25 cellular contexts compared by ENCODE assay signal in genomic region chr3:43954321-43954720, GRCh38.
"Had no signal": no experiment of that assay in that cellular context is flagged by ENCODE, and none has a peak within 500 bp of the region (broad histone marks: within the 10 kb centered on the region; RNA-seq: fewer than 3 reads in every experiment).

No MANE protein-coding gene starts in this region.

- H3K9ac ChIP-seq: neural progenitor cell had no signal

- H3K36me3 ChIP-seq: neural progenitor cell, thoracic aorta, upper lobe of left lung, vagina had no signal

- H3K27ac ChIP-seq: neural progenitor cell, skin epidermis, thoracic aorta, upper lobe of left lung, vagina had no signal

- FAIRE-seq: bronchial epithelial cell, kidney had no signal

- H3K9me3 ChIP-seq: thoracic aorta, upper lobe of left lung, vagina had no signal

- H2AFZ ChIP-seq: neural progenitor cell had no signal

- H3K4me1 ChIP-seq: upper lobe of left lung, vagina had no signal

- DNase-seq: activated CD4-positive, alpha-beta T cell treated with anti-CD3 and anti-CD28 coated beads for 36 hours; activated CD4-positive, CD25-positive, alpha-beta regulatory T cell; activated CD8-positive, alpha-beta memory T cell treated with anti-CD3 and anti-CD28 coated beads, Interleukin-2, amount 10 ng/mL, durations not matched to agents 7 days and 5 days; activated CD8-positive, alpha-beta T cell treated with anti-CD3 and anti-CD28 coated beads, Interleukin-2, amount 10 ng/mL, durations not matched to agents 7 days and 5 days; activated naive CD8-positive, alpha-beta T cell treated with anti-CD3 and anti-CD28 coated beads, Interleukin-2, amount 50 U/mL, for 24 hours; activated T-cell treated with anti-CD3 and anti-CD28 coated beads, Interleukin-2, amount 50 U/mL, for 48 hours; dermis blood vessel endothelial cell; effector CD8-positive, alpha-beta T cell; head of caudate nucleus; hypothalamus; immature natural killer cell; kidney; midbrain; natural killer cell; occipital lobe; right cardiac atrium; stimulated activated CD4-positive, alpha-beta T cell treated with anti-CD3 and anti-CD28 coated beads, Interleukin-4, amount 100 ng/mL, for 24 hours; T-cell; upper lobe of left lung had no signal

- ATAC-seq: activated CD4-positive, alpha-beta T cell treated with anti-CD3 and anti-CD28 coated beads for 36 hours; activated CD8-positive, alpha-beta memory T cell treated with anti-CD3 and anti-CD28 coated beads, Interleukin-2, amount 10 ng/mL, durations not matched to agents 7 days and 5 days; activated CD8-positive, alpha-beta T cell treated with anti-CD3 and anti-CD28 coated beads, Interleukin-2, amount 10 ng/mL, durations not matched to agents 7 days and 5 days; activated naive CD8-positive, alpha-beta T cell treated with anti-CD3 and anti-CD28 coated beads, Interleukin-2, amount 50 U/mL, for 24 hours; natural killer cell; stimulated activated effector memory CD8-positive, alpha-beta T cell treated with anti-CD3 and anti-CD28 coated beads, Interleukin-12 subunit alpha, Interleukin-12 subunit beta, amount 100 ng/mL, for 72 hours; T-cell had no signal

- H3K27me3 ChIP-seq: neural progenitor cell, upper lobe of left lung, vagina had no signal

- H3K4me2 ChIP-seq: neural progenitor cell had no signal

- H3K4me3 ChIP-seq: neural progenitor cell, skin epidermis, thoracic aorta, upper lobe of left lung, vagina had no signal
